ENCODE assay signal across 1 cellular context in the genomic region with DNA sequence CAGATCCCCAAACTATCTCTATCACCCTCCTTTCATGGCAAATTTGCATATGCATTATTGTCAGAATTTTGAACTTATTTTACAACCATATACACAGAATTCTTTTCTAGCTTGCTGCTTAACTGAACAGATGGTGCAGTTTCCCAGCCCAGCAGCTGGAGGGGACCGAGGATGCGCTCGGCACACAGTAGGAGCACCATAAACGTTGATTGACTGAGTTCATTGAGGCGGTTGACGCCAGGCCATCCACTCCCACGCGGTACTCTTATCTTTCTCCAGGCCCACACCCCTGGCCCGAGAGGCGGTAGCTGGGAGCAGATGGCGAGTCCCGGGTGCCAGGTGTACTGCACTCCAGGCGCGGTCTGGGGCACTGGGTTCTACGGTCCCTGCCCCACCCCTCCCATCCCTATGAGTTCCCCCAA.
TF ChIP-seq lines count a peak whose summit lies in the region.

No MANE protein-coding gene starts in this region.

TF ChIP-seq in SK-N-SH, 30 proteins besides CTCF, POLR2A, EP300 and RAD21:
- TF ChIP-seq, protein P1, sequence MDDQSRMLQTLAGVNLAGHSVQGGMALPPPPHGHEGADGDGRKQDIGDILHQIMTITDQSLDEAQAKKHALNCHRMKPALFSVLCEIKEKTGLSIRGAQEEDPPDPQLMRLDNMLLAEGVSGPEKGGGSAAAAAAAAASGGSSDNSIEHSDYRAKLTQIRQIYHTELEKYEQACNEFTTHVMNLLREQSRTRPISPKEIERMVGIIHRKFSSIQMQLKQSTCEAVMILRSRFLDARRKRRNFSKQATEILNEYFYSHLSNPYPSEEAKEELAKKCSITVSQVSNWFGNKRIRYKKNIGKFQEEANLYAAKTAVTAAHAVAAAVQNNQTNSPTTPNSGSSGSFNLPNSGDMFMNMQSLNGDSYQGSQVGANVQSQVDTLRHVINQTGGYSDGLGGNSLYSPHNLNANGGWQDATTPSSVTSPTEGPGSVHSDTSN (IDR thresholded peaks at IDR 0.05) = no peak
- TF ChIP-seq SMC3 (IDR thresholded peaks at IDR 0.05; ENCODE audit: low read depth, low read length) = peak; percentile 20; the same call in 1 of the 2 replicates
- TF ChIP-seq GATA2 (CRISPR knock-in tag; IDR thresholded peaks at IDR 0.05) = peak; percentile 63; the same call in 1 of the 2 replicates
